24 cellular contexts compared by ENCODE assay signal in the genomic region with DNA sequence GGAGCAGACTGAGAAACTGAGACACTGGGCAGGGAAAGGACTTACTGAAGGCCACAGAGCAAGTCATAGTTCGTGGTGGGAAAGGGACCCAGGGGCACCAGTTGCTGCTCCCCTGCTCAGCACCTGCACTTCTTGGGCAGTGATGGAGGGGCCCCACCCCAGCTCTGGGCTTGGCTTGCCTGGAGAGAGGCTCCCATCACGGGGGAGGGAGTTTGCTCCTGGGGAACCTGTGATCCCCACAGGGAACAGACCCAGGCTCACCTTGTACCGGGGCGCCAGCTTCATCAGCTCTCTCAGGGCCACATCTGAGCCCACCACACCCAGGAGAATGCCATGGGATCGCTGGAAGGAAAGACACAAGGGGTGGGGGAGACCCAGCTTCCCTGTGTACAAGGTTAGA. TPM values are rescaled to one million over a fixed set of nuclear protein-coding genes. Genes with fewer than 3 reads are reported as not detected.
"Had no signal": no experiment of that assay in that cellular context is flagged by ENCODE, and none has a peak within 500 bp of the region (broad histone marks: within the 10 kb centered on the region; RNA-seq: fewer than 3 reads in every experiment).

No MANE protein-coding gene starts in this region.

- H3K4me1 ChIP-seq: parathyroid adenoma, tibial artery had no signal

- H3K36me3 Mint-ChIP-seq: memory B cell; stimulated activated effector memory CD8-positive, alpha-beta T cell treated with anti-CD3 and anti-CD28 coated beads, Interleukin-12 subunit alpha, Interleukin-12 subunit beta, amount 100 ng/mL, for 72 hours; WTC11 had no signal

- H3K27ac ChIP-seq: parathyroid adenoma, tibial artery had no signal

- H3K79me2 ChIP-seq: parathyroid adenoma had no signal

- H3K4me1 Mint-ChIP-seq: activated CD4-positive, alpha-beta T cell treated with anti-CD3 and anti-CD28 coated beads, Interleukin-2, amount 10 ng/mL, durations not matched to agents 7 days and 5 days; activated naive CD8-positive, alpha-beta T cell treated with anti-CD3 and anti-CD28 coated beads, Interleukin-2, amount 50 U/mL, for 24 hours; memory B cell; nephron; stimulated activated effector memory CD8-positive, alpha-beta T cell treated with anti-CD3 and anti-CD28 coated beads, Interleukin-12 subunit alpha, Interleukin-12 subunit beta, amount 100 ng/mL, for 72 hours; stimulated activated naive CD8-positive, alpha-beta T cell treated with anti-CD3 and anti-CD28 coated beads, Interleukin-15, amount 100 ng/mL, for 72 hours; WTC11 had no signal

- H3K36me3 ChIP-seq: tibial artery had no signal

- H2AFZ ChIP-seq: parathyroid adenoma had no signal

- H3K9me3 Mint-ChIP-seq: activated CD4-positive, alpha-beta T cell treated with anti-CD3 and anti-CD28 coated beads, Interleukin-2, amount 10 ng/mL, durations not matched to agents 7 days and 5 days; activated naive CD8-positive, alpha-beta T cell treated with anti-CD3 and anti-CD28 coated beads, Interleukin-2, amount 50 U/mL, for 24 hours; activated T-helper 1 cell treated with anti-CD3 and anti-CD28 coated beads, Interleukin-12 subunit alpha, Interleukin-12 subunit beta, Interleukin-2, Interleukin-4 antibody, amounts not matched to agents 30 ng/mL and 10 ng/mL and 1 ng/mL, durations not matched to agents 14 hours and 24 hours and 36 hours; memory B cell; nephron; stimulated activated effector memory CD8-positive, alpha-beta T cell treated with anti-CD3 and anti-CD28 coated beads, Interleukin-12 subunit alpha, Interleukin-12 subunit beta, amount 100 ng/mL, for 72 hours; stimulated activated naive CD8-positive, alpha-beta T cell treated with anti-CD3 and anti-CD28 coated beads, Interleukin-15, amount 100 ng/mL, for 72 hours; WTC11 had no signal

- H3K4me3 ChIP-seq: tibial artery had no signal

- H3K27me3 Mint-ChIP-seq: activated CD4-positive, alpha-beta T cell treated with anti-CD3 and anti-CD28 coated beads, Interleukin-2, amount 10 ng/mL, durations not matched to agents 7 days and 5 days; activated naive CD8-positive, alpha-beta T cell treated with anti-CD3 and anti-CD28 coated beads, Interleukin-2, amount 50 U/mL, for 24 hours; stimulated activated naive CD8-positive, alpha-beta T cell treated with anti-CD3 and anti-CD28 coated beads, Interleukin-15, amount 100 ng/mL, for 72 hours had no signal

- DNase-seq: activated CD4-positive, alpha-beta T cell treated with anti-CD3 and anti-CD28 coated beads, Interleukin-2, amount 10 ng/mL, durations not matched to agents 7 days and 5 days; activated gamma-delta T cell; activated naive CD4-positive, alpha-beta T cell treated with anti-CD3 and anti-CD28 coated beads, Interleukin-2, amount 50 U/mL, for 16 hours; activated naive CD8-positive, alpha-beta T cell treated with anti-CD3 and anti-CD28 coated beads, Interleukin-2, amount 50 U/mL, for 24 hours; cerebellar nuclear complex; effector CD4-positive, alpha-beta T cell; foreskin melanocyte; hippocampal formation; small intestine; stimulated activated CD4-positive, alpha-beta T cell treated with anti-CD3 and anti-CD28 coated beads, Interleukin-2, amount 100 ng/mL, for 24 hours; stimulated activated naive CD8-positive, alpha-beta T cell treated with anti-CD3 and anti-CD28 coated beads, Interleukin-15, amount 100 ng/mL, for 72 hours; T-helper 9 cell had no signal

- H3K9me3 ChIP-seq: tibial artery had no signal

- H3K4me3 Mint-ChIP-seq: activated CD4-positive, alpha-beta T cell treated with anti-CD3 and anti-CD28 coated beads, Interleukin-2, amount 10 ng/mL, durations not matched to agents 7 days and 5 days; activated naive CD8-positive, alpha-beta T cell treated with anti-CD3 and anti-CD28 coated beads, Interleukin-2, amount 50 U/mL, for 24 hours; activated T-helper 1 cell treated with anti-CD3 and anti-CD28 coated beads, Interleukin-12 subunit alpha, Interleukin-12 subunit beta, Interleukin-2, Interleukin-4 antibody, amounts not matched to agents 30 ng/mL and 10 ng/mL and 1 ng/mL, durations not matched to agents 14 hours and 24 hours and 36 hours; memory B cell; nephron; stimulated activated effector memory CD8-positive, alpha-beta T cell treated with anti-CD3 and anti-CD28 coated beads, Interleukin-12 subunit alpha, Interleukin-12 subunit beta, amount 100 ng/mL, for 72 hours; stimulated activated naive CD8-positive, alpha-beta T cell treated with anti-CD3 and anti-CD28 coated beads, Interleukin-15, amount 100 ng/mL, for 72 hours; WTC11 had no signal

- H3K27ac Mint-ChIP-seq: activated CD4-positive, alpha-beta T cell treated with anti-CD3 and anti-CD28 coated beads, Interleukin-2, amount 10 ng/mL, durations not matched to agents 7 days and 5 days; activated naive CD8-positive, alpha-beta T cell treated with anti-CD3 and anti-CD28 coated beads, Interleukin-2, amount 50 U/mL, for 24 hours; activated T-helper 1 cell treated with anti-CD3 and anti-CD28 coated beads, Interleukin-12 subunit alpha, Interleukin-12 subunit beta, Interleukin-2, Interleukin-4 antibody, amounts not matched to agents 30 ng/mL and 10 ng/mL and 1 ng/mL, durations not matched to agents 14 hours and 24 hours and 36 hours; memory B cell; nephron; stimulated activated effector memory CD8-positive, alpha-beta T cell treated with anti-CD3 and anti-CD28 coated beads, Interleukin-12 subunit alpha, Interleukin-12 subunit beta, amount 100 ng/mL, for 72 hours; stimulated activated naive CD8-positive, alpha-beta T cell treated with anti-CD3 and anti-CD28 coated beads, Interleukin-15, amount 100 ng/mL, for 72 hours; WTC11 had no signal

- ATAC-seq: activated naive CD8-positive, alpha-beta T cell treated with anti-CD3 and anti-CD28 coated beads, Interleukin-2, amount 50 U/mL, for 24 hours; sciatic nerve; stimulated activated effector memory CD8-positive, alpha-beta T cell treated with anti-CD3 and anti-CD28 coated beads, Interleukin-12 subunit alpha, Interleukin-12 subunit beta, amount 100 ng/mL, for 72 hours; stimulated activated naive CD8-positive, alpha-beta T cell treated with anti-CD3 and anti-CD28 coated beads, Interleukin-15, amount 100 ng/mL, for 72 hours; WTC11 had no signal

- H3K9ac ChIP-seq: parathyroid adenoma had no signal

RNA-seq across cellular contexts. Expression of a gene that starts 58.3 kb away (rescaled TPM):
- total RNA-seq: activated CD4-positive, alpha-beta T cell treated with anti-CD3 and anti-CD28 coated beads, Interleukin-2, amount 10 ng/mL, durations not matched to agents 7 days and 5 days; activated T-helper 1 cell treated with anti-CD3 and anti-CD28 coated beads, Interleukin-12 subunit alpha, Interleukin-12 subunit beta, Interleukin-2, Interleukin-4 antibody, amounts not matched to agents 30 ng/mL and 10 ng/mL and 1 ng/mL, durations not matched to agents 14 hours and 24 hours and 36 hours; liver; sciatic nerve; T-helper 1 cell treated with Interleukin-12 subunit alpha and Interleukin-12 subunit beta and Interleukin-4 antibody, amounts not matched to agents 30 ng/mL and 1 ng/mL, for 36 hours; urinary bladder had no signal
- polyA plus RNA-seq: esophagus, liver, urinary bladder had no signal
